In the genomic region with DNA sequence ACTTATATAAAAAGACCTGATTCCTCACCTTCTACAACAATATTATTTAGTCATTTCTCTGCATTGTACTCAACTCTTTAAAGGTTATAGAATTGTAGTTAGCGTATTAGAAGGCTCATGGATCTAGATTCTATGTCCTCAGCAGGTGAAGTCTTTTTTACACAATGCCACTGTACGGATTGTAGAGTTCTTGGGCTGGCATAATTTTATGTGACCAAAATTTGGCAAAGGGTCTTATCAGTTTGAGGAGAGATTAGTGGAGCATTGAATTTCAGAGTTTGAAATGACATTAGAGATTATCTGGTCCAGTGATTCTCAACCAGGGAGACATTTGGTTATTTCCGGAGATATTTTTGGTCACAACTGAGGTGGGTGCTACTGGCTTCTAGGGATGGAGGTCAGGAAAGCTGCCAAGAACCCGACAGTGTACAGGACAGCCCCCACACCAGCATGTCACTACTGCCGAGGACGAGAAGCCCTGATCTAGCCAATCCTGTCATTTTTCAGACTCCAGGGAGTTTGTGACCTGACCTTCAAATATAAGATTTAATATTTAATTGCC, we compare ENCODE assay signal across 20 cellular contexts.
"Had no signal": no experiment of that assay in that cellular context is flagged by ENCODE, and none has a peak within 500 bp of the region (broad histone marks: within the 10 kb centered on the region; RNA-seq: fewer than 3 reads in every experiment).

No MANE protein-coding gene starts in this region.

- H3K27me3 Mint-ChIP-seq: activated CD4-positive, alpha-beta T cell treated with anti-CD3 and anti-CD28 coated beads, Interleukin-2, amount 10 ng/mL, durations not matched to agents 24 days and 14 days; activated CD8-positive, alpha-beta T cell treated with anti-CD3 and anti-CD28 coated beads for 36 hours; brain; natural killer cell treated with Interleukin-12 subunit alpha and Interleukin-12 subunit beta and Interleukin-15 and Interleukin-18, amount 100 ng/mL, for 72 hours; T-cell had no signal

- H3K36me3 Mint-ChIP-seq: natural killer cell treated with Interleukin-12 subunit alpha and Interleukin-12 subunit beta and Interleukin-15 and Interleukin-18, amount 100 ng/mL, for 72 hours had no signal

- H3K27me3 ChIP-seq: gastrocnemius medialis, heart right ventricle, sigmoid colon, spleen, thyroid gland had no signal

- H3K27ac Mint-ChIP-seq: activated CD4-positive, alpha-beta T cell treated with anti-CD3 and anti-CD28 coated beads, Interleukin-2, amount 10 ng/mL, durations not matched to agents 24 days and 14 days; activated CD8-positive, alpha-beta T cell treated with anti-CD3 and anti-CD28 coated beads for 36 hours; activated naive CD4-positive, alpha-beta T cell treated with anti-CD3 and anti-CD28 coated beads for 36 hours; natural killer cell treated with Interleukin-12 subunit alpha and Interleukin-12 subunit beta and Interleukin-15 and Interleukin-18, amount 100 ng/mL, for 72 hours; T-cell had no signal

- H3K9me3 ChIP-seq: gastrocnemius medialis, lower lobe of right lung, sigmoid colon, thyroid gland had no signal

- H3K27ac ChIP-seq: coronary artery, gastrocnemius medialis, heart right ventricle, lower lobe of right lung, sigmoid colon, spleen, thyroid gland had no signal

- ATAC-seq: activated CD8-positive, alpha-beta T cell treated with anti-CD3 and anti-CD28 coated beads for 36 hours; activated T-cell treated with anti-CD3 and anti-CD28 coated beads, Interleukin-2, amount 50 U/mL, for 4 hours; esophagus mucosa; gastrocnemius medialis; lower lobe of right lung; natural killer cell treated with Interleukin-12 subunit alpha and Interleukin-12 subunit beta and Interleukin-15 and Interleukin-18, amount 100 ng/mL, for 72 hours; T-cell had no signal

- H3K36me3 ChIP-seq: gastrocnemius medialis, heart right ventricle, lower lobe of right lung, sigmoid colon, thyroid gland had no signal

- DNase-seq: activated CD4-positive, alpha-beta T cell treated with anti-CD3 and anti-CD28 coated beads, Interleukin-2, amount 10 ng/mL, durations not matched to agents 24 days and 14 days; activated CD4-positive, CD25-positive, alpha-beta regulatory T cell; activated CD8-positive, alpha-beta T cell treated with anti-CD3 and anti-CD28 coated beads for 36 hours; activated naive CD4-positive, alpha-beta T cell treated with anti-CD3 and anti-CD28 coated beads for 36 hours; activated T-cell treated with anti-CD3 and anti-CD28 coated beads, Interleukin-2, amount 50 U/mL, for 4 hours; central memory CD4-positive, alpha-beta T cell; heart right ventricle; lower lobe of right lung; posterior cingulate gyrus; sigmoid colon; spleen; stimulated activated CD8-positive, alpha-beta memory T cell treated with anti-CD3 and anti-CD28 coated beads, Interleukin-4, amount 100 ng/mL, for 48 hours; stimulated activated naive CD4-positive, alpha-beta T cell treated with Interleukin-2 at 50 U/mL for 16 hours; T-cell had no signal

- H3K4me3 Mint-ChIP-seq: activated CD4-positive, alpha-beta T cell treated with anti-CD3 and anti-CD28 coated beads, Interleukin-2, amount 10 ng/mL, durations not matched to agents 24 days and 14 days; activated CD8-positive, alpha-beta T cell treated with anti-CD3 and anti-CD28 coated beads for 36 hours; activated naive CD4-positive, alpha-beta T cell treated with anti-CD3 and anti-CD28 coated beads for 36 hours; activated T-cell treated with anti-CD3 and anti-CD28 coated beads, Interleukin-2, amount 50 U/mL, for 4 hours; brain; natural killer cell treated with Interleukin-12 subunit alpha and Interleukin-12 subunit beta and Interleukin-15 and Interleukin-18, amount 100 ng/mL, for 72 hours; T-cell had no signal

- H3K4me1 ChIP-seq: gastrocnemius medialis, lower lobe of right lung, sigmoid colon, spleen had no signal

- H3K9me3 Mint-ChIP-seq: activated CD4-positive, alpha-beta T cell treated with anti-CD3 and anti-CD28 coated beads, Interleukin-2, amount 10 ng/mL, durations not matched to agents 24 days and 14 days; activated CD8-positive, alpha-beta T cell treated with anti-CD3 and anti-CD28 coated beads for 36 hours; activated naive CD4-positive, alpha-beta T cell treated with anti-CD3 and anti-CD28 coated beads for 36 hours; activated T-cell treated with anti-CD3 and anti-CD28 coated beads, Interleukin-2, amount 50 U/mL, for 4 hours; natural killer cell treated with Interleukin-12 subunit alpha and Interleukin-12 subunit beta and Interleukin-15 and Interleukin-18, amount 100 ng/mL, for 72 hours; T-cell had no signal

- H3K4me1 Mint-ChIP-seq: activated CD4-positive, alpha-beta T cell treated with anti-CD3 and anti-CD28 coated beads, Interleukin-2, amount 10 ng/mL, durations not matched to agents 24 days and 14 days had no signal

- H3K4me3 ChIP-seq: coronary artery, gastrocnemius medialis, heart right ventricle, lower lobe of right lung, sigmoid colon, spleen, thyroid gland had no signal
